ENCODE assay signal across 15 cellular contexts in the genomic region with DNA sequence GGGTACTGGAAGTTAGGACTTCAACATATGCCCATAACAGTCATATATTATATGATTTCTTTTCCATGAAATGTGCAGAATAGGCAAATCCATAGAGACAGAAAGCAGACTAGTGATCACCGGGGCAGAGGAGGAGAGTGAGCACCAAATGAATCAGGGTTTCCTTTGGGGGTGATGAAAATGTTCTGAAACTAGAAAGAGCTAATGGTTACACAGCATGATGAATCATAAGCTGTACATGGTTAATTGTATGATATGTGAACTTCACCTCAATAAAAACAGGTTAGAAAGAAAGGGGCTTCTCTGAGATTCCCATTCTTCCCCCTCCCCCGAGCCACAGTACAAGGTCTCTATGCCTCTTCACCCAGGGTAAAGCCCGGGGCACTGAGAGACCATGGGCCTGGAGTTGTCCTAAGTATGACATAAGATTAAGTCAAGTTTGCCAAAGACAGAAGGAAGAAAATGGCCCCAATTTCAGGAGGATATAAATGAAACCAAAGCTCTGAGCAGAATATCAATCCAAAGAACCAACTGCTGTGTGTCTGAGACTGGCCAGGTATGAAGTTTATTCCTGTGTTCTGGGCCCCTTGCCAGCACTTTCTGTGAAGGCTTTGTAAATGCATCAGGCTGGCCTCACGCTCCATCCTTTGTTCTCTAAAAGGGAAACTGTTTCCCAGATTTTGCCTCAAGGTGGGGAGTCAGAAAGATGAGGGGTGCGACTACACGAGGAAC.
A peak's percentile ranks its signal among the peaks of the same experiment; 100 is the strongest.
DNase-seq lines count a peak whose midpoint lies in the region; TF ChIP-seq lines count a peak whose summit lies in the region.
"Had no signal": no experiment of that assay in that cellular context is flagged by ENCODE, and none has a peak within 500 bp of the region (broad histone marks: within the 10 kb centered on the region; RNA-seq: fewer than 3 reads in every experiment).

No MANE protein-coding gene starts in this region.

- H3K4me2 ChIP-seq in mammary epithelial cell (ENCODE audit: insufficient read depth, low read depth, low read length), result no peak overlapping the region

- H3K79me2 ChIP-seq in mammary epithelial cell (ENCODE audit: insufficient read depth, low read length), result no peaks in the 10 kb centered on the region

- intact Hi-C loops in activated naive CD4-positive, alpha-beta T cell treated with anti-CD3 and anti-CD28 coated beads for 36 hours (cut with micrococcal nuclease), result no loop called here
- intact Hi-C loops in mammary epithelial cell (cut with micrococcal nuclease), result loop anchor here (5.0 kb wide), 1 partner anchor 54 kb away; no protein-coding TSS in a partner anchor

- no TSS peak for BruUV-seq in mammary epithelial cell (replicated peaks; lab: Mats Ljungman, UMichigan)

- DNase-seq in activated naive CD4-positive, alpha-beta T cell treated with anti-CD3 and anti-CD28 coated beads for 36 hours, result peak; percentile 10
- DNase-seq in activated naive CD4-positive, alpha-beta T cell treated with anti-CD3 and anti-CD28 coated beads, Interleukin-2, amount 50 U/mL, for 16 hours, result no peak
- DNase-seq in NCI-H1105 treated with DMSO at 0.1 percent for 48 hours (lab: John Stamatoyannopoulos, UW), result peak; percentile 49
- peak; percentile 43 for DNase-seq in mammary epithelial cell
- DNase-seq in HuH-7.5 (ENCODE audit: low spot score), result no peak
- no peak for DNase-seq in GF-D8 (lab: John Stamatoyannopoulos, UW)
- DNase-seq in globus pallidus (ENCODE audit: low spot score), result no peak
- DNase-seq: DMS79 treated with DMSO at 0.1 percent for 48 hours; effector CD4-positive, alpha-beta T cell; KBM-7; PC-3; stimulated activated CD8-positive, alpha-beta memory T cell treated with anti-CD3 and anti-CD28 coated beads, Interleukin-4, amount 100 ng/mL, for 48 hours had no signal

- peaks cover 13% of the 10 kb centered on the region for H3K27me3 Mint-ChIP-seq in activated naive CD4-positive, alpha-beta T cell treated with anti-CD3 and anti-CD28 coated beads for 36 hours (ENCODE audit: low read depth)
- H3K27me3 Mint-ChIP-seq in stimulated activated naive CD8-positive, alpha-beta T cell treated with anti-CD3 and anti-CD28 coated beads, Interleukin-15, Interleukin-2, amounts not matched to agents 100 ng/mL and 50 ng/mL, for 24 hours, result peaks cover 22% of the 10 kb centered on the region
- H3K27me3 Mint-ChIP-seq: brain had no signal

- dilution Hi-C loops in mammary epithelial cell (cut with HindIII; ENCODE audit: low sequenced_read_pairs), result no loop called here

- H3K9me3 ChIP-seq in mammary epithelial cell (replicated peaks; ENCODE audit: insufficient read depth, low read length), result no peaks in the 10 kb centered on the region
- H3K9me3 ChIP-seq: gastroesophageal sphincter had no signal

- H3K9me3 Mint-ChIP-seq in activated naive CD4-positive, alpha-beta T cell treated with anti-CD3 and anti-CD28 coated beads for 36 hours, result no peaks in the 10 kb centered on the region
- H3K9me3 Mint-ChIP-seq in stimulated activated naive CD8-positive, alpha-beta T cell treated with anti-CD3 and anti-CD28 coated beads, Interleukin-15, Interleukin-2, amounts not matched to agents 100 ng/mL and 50 ng/mL, for 24 hours, result no peaks in the 10 kb centered on the region
- H3K9me3 Mint-ChIP-seq: brain had no signal

- no peak overlapping the region for H3K9ac ChIP-seq in mammary epithelial cell (ENCODE audit: insufficient read depth, low read length)

- no peaks in the 10 kb centered on the region for H3K27me3 ChIP-seq in mammary epithelial cell (ENCODE audit: insufficient read depth, low read length)

- in situ Hi-C loops in mammary epithelial cell (cut with MboI; ENCODE audit: low sequenced_read_pairs in 2 of 2), result no loop called here

- H3K4me1 Mint-ChIP-seq in activated naive CD4-positive, alpha-beta T cell treated with anti-CD3 and anti-CD28 coated beads for 36 hours (ENCODE audit: low read depth), result peaks cover 9% of the 10 kb centered on the region
- peaks cover 12% of the 10 kb centered on the region for H3K4me1 Mint-ChIP-seq in stimulated activated naive CD8-positive, alpha-beta T cell treated with anti-CD3 and anti-CD28 coated beads, Interleukin-15, Interleukin-2, amounts not matched to agents 100 ng/mL and 50 ng/mL, for 24 hours (ENCODE audit: low read depth)
- H3K4me1 Mint-ChIP-seq: brain had no signal

- no peak overlapping the region for H3K27ac Mint-ChIP-seq in activated naive CD4-positive, alpha-beta T cell treated with anti-CD3 and anti-CD28 coated beads for 36 hours
- H3K27ac Mint-ChIP-seq in stimulated activated naive CD8-positive, alpha-beta T cell treated with anti-CD3 and anti-CD28 coated beads, Interleukin-15, Interleukin-2, amounts not matched to agents 100 ng/mL and 50 ng/mL, for 24 hours, result peak overlapping the region; percentile 56
- H3K27ac Mint-ChIP-seq: brain had no signal

- no peak overlapping the region for H2AFZ ChIP-seq in mammary epithelial cell (ENCODE audit: low read depth, low read length)

- H3K27ac ChIP-seq in mammary epithelial cell (ENCODE audit: insufficient read depth, low read depth, low read length), result no peak overlapping the region
- H3K27ac ChIP-seq: gastroesophageal sphincter had no signal

- no peak overlapping the region for H3K4me3 Mint-ChIP-seq in activated naive CD4-positive, alpha-beta T cell treated with anti-CD3 and anti-CD28 coated beads for 36 hours
- H3K4me3 Mint-ChIP-seq in stimulated activated naive CD8-positive, alpha-beta T cell treated with anti-CD3 and anti-CD28 coated beads, Interleukin-15, Interleukin-2, amounts not matched to agents 100 ng/mL and 50 ng/mL, for 24 hours, result no peak overlapping the region

- no peaks in the 10 kb centered on the region for H4K20me1 ChIP-seq in mammary epithelial cell (ENCODE audit: insufficient read depth, low read length)

- no peak overlapping the region for H3K4me3 ChIP-seq in mammary epithelial cell (replicated peaks in 1 of 3; ENCODE audit: insufficient read depth in 1 of 3, low read depth in 2 of 3, low read length in 3 of 3)
- H3K4me3 ChIP-seq: gastroesophageal sphincter had no signal

- no peaks in the 10 kb centered on the region for H3K36me3 Mint-ChIP-seq in activated naive CD4-positive, alpha-beta T cell treated with anti-CD3 and anti-CD28 coated beads for 36 hours (ENCODE audit: low read depth)
- H3K36me3 Mint-ChIP-seq in stimulated activated naive CD8-positive, alpha-beta T cell treated with anti-CD3 and anti-CD28 coated beads, Interleukin-15, Interleukin-2, amounts not matched to agents 100 ng/mL and 50 ng/mL, for 24 hours (ENCODE audit: low read depth), result no peaks in the 10 kb centered on the region
- H3K36me3 Mint-ChIP-seq: brain had no signal

- no peak for TF ChIP-seq CTCF in mammary epithelial cell (conservative IDR thresholded peaks at IDR 0.05 in 1 of 2, IDR thresholded peaks at IDR 0.05 in 1 of 2; ENCODE audit: extremely low read depth in 1 of 2, insufficient read depth in 1 of 2, low read depth in 1 of 2, low read length in 2 of 2)

- CTCF ChIA-PET in activated naive CD4-positive, alpha-beta T cell treated with anti-CD3 and anti-CD28 coated beads for 36 hours (lab: Charles Lee), result no interaction called here
- CTCF ChIA-PET in mammary epithelial cell (lab: Charles Lee; ENCODE audit: low non-redundant PET), result interaction anchor here (0.6 kb wide), 1 partner anchor 13 kb away, joined by 19 read pairs; no protein-coding TSS in a partner anchor

- no peaks in the 10 kb centered on the region for H3K36me3 ChIP-seq in mammary epithelial cell (ENCODE audit: insufficient read depth, low read length)
- H3K36me3 ChIP-seq: gastroesophageal sphincter had no signal

- 30% methylated on average over 5 of the region's 6 CpGs for WGBS in mammary epithelial cell (ENCODE audit: low coverage, missing lambda C conversion rate)

- H3K4me1 ChIP-seq in mammary epithelial cell (ENCODE audit: insufficient read depth, low read length), result peaks cover 15% of the 10 kb centered on the region
- H3K4me1 ChIP-seq: gastroesophageal sphincter had no signal

Comparison
In these comparisons a context has a peak if more than half of its experiments do, and no peak if none do; other contexts are left out.
1. DNase-seq: peak in activated naive CD4-positive, alpha-beta T cell treated with anti-CD3 and anti-CD28 coated beads for 36 hours (single experiment), NCI-H1105 treated with DMSO at 0.1 percent for 48 hours (single experiment) and mammary epithelial cell (single experiment); none in activated naive CD4-positive, alpha-beta T cell treated with anti-CD3 and anti-CD28 coated beads, Interleukin-2, amount 50 U/mL, for 16 hours (single experiment), HuH-7.5 (single experiment), GF-D8 (single experiment) and globus pallidus (single experiment).